ENCODE assay signal across 22 cellular contexts in the genomic region with DNA sequence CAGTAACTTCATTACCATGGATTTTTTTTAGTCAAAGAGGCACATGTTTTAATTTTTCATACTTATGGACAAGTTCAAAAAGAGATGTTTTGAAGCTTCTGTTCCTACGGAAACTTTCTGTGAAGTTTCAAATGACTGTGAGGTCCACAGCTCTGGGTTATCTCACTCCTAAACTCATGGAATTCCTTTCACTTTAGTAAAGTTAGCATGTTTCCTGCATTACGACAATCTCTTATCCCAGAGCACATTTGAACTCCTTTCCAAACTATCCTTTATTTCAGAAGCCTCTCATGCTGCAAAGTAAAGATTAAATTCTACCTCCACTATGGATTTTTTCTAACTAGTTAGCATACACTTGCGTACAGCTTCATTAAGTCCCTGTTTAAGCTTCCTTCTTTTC. TPM values are rescaled to one million over a fixed set of nuclear protein-coding genes. Genes with fewer than 3 reads are reported as not detected.
DNase-seq lines count a peak whose midpoint lies in the region; ATAC-seq and TF ChIP-seq lines count a peak whose summit lies in the region.
"Had no signal": no experiment of that assay in that cellular context is flagged by ENCODE, and none has a peak within 500 bp of the region (broad histone marks: within the 10 kb centered on the region; RNA-seq: fewer than 3 reads in every experiment).

No MANE protein-coding gene starts in this region.

- H3K9me3 ChIP-seq in Caco-2: peaks cover 13% of the 10 kb centered on the region
- H3K9me3 ChIP-seq: thyroid gland had no signal

- POLR2A ChIA-PET in Caco-2 (lab: Charles Lee): interaction anchor here (0.6 kb wide), 1 partner anchor 29 kb away, joined by 3 read pairs; no protein-coding TSS in a partner anchor

- no peaks in the 10 kb centered on the region for H3K36me3 ChIP-seq in Caco-2 (ENCODE audit: control insufficient read depth, insufficient read depth, low read length)
- H3K36me3 ChIP-seq: thyroid gland had no signal

- H3K4me3 Mint-ChIP-seq in Caco-2 (ENCODE audit: unreplicated experiment) (peak overlapping the region; percentile 35), progenitor cell of endocrine pancreas (ENCODE audit: low read depth) (no peak overlapping the region)
- H3K4me3 Mint-ChIP-seq: activated CD8-positive, alpha-beta memory T cell treated with anti-CD3 and anti-CD28 coated beads, Interleukin-2, amount 10 ng/mL, durations not matched to agents 7 days and 5 days; B cell; natural killer cell had no signal

- ATAC-seq in stimulated activated naive CD8-positive, alpha-beta T cell treated with anti-CD3 and anti-CD28 coated beads, Interleukin-15, Interleukin-2, amounts not matched to agents 100 U/mL and 50 U/mL, for 24 hours: no peak
- ATAC-seq: activated CD8-positive, alpha-beta memory T cell treated with anti-CD3 and anti-CD28 coated beads, Interleukin-2, amount 10 ng/mL, durations not matched to agents 7 days and 5 days; natural killer cell; PC-3 had no signal

- no peak for DNase-seq in Caco-2
- peak; percentile 51 for DNase-seq in amniotic stem cell (lab: John Stamatoyannopoulos, UW)
- peak; percentile 86 for DNase-seq in fibroblast of the aortic adventitia (ENCODE audit: low read depth)
- no peak for DNase-seq in progenitor cell of endocrine pancreas (ENCODE audit: low spot score, unreplicated experiment)
- DNase-seq in SHP77 (lab: John Stamatoyannopoulos, UW): no peak
- no peak for DNase-seq in hypothalamus (lab: John Stamatoyannopoulos, UW)
- DNase-seq in H4 (ENCODE audit: low spot score): no peak
- no peak for DNase-seq in stimulated activated naive CD8-positive, alpha-beta T cell treated with anti-CD3 and anti-CD28 coated beads, Interleukin-15, Interleukin-2, amounts not matched to agents 100 U/mL and 50 U/mL, for 24 hours
- DNase-seq: activated CD4-positive, CD25-positive, alpha-beta regulatory T cell; activated CD8-positive, alpha-beta memory T cell treated with anti-CD3 and anti-CD28 coated beads, Interleukin-2, amount 10 ng/mL, durations not matched to agents 7 days and 5 days; activated gamma-delta T cell treated with Interleukin-2 at 50 U/mL for 16 hours; caudate nucleus; DMS 273 treated with DMSO at 0.1 percent for 48 hours; natural killer cell; NCI-H146; NCI-H524; PC-3; stimulated activated CD4-positive, alpha-beta T cell treated with anti-CD3 and anti-CD28 coated beads, Interleukin-2, amount 100 ng/mL, for 48 hours; stimulated activated CD8-positive, alpha-beta memory T cell treated with anti-CD3 and anti-CD28 coated beads, Interleukin-4, amount 100 ng/mL, for 48 hours; SW 1271; thyroid gland had no signal

- no TSS peak for BruUV-seq in Caco-2 (replicated peaks; lab: Mats Ljungman, UMichigan)

- H3K36me3 Mint-ChIP-seq in Caco-2 (ENCODE audit: insufficient read depth, unreplicated experiment) (peaks cover 5% of the 10 kb centered on the region), progenitor cell of endocrine pancreas (ENCODE audit: insufficient read depth) (no peaks in the 10 kb centered on the region)
- H3K36me3 Mint-ChIP-seq: natural killer cell had no signal

- no peaks in the 10 kb centered on the region for H3K27me3 Mint-ChIP-seq in Caco-2 (ENCODE audit: insufficient read depth, unreplicated experiment)
- H3K27me3 Mint-ChIP-seq in progenitor cell of endocrine pancreas: peaks cover 8% of the 10 kb centered on the region
- H3K27me3 Mint-ChIP-seq: B cell had no signal

- H3K27me3 ChIP-seq in Caco-2 (replicated peaks; ENCODE audit: control insufficient read depth, insufficient read depth, low read length): no peaks in the 10 kb centered on the region
- H3K27me3 ChIP-seq: thyroid gland had no signal

- peak overlapping the region; percentile 71 for H3K27ac Mint-ChIP-seq in Caco-2 (ENCODE audit: unreplicated experiment)
- H3K27ac Mint-ChIP-seq in progenitor cell of endocrine pancreas: peak overlapping the region; percentile 15
- H3K27ac Mint-ChIP-seq: activated CD8-positive, alpha-beta memory T cell treated with anti-CD3 and anti-CD28 coated beads, Interleukin-2, amount 10 ng/mL, durations not matched to agents 7 days and 5 days; B cell; natural killer cell had no signal

- peaks cover 64% of the 10 kb centered on the region for H3K4me1 ChIP-seq in Caco-2

- CTCF ChIA-PET in Caco-2 (lab: Charles Lee): interaction anchor here (0.8 to 1.4 kb wide), 3 partner anchors 76 to 170 kb away, joined by 3 to 4 read pairs (median 3); no protein-coding TSS in a partner anchor

- H3K9me3 Mint-ChIP-seq in Caco-2 (ENCODE audit: unreplicated experiment) (peaks cover 20% of the 10 kb centered on the region), progenitor cell of endocrine pancreas (ENCODE audit: low read depth) (peaks cover 4% of the 10 kb centered on the region)
- H3K9me3 Mint-ChIP-seq: natural killer cell had no signal

- TF ChIP-seq CTCF in Caco-2 (IDR thresholded peaks at IDR 0.05; ENCODE audit: insufficient read depth in 1 of 2, low read depth in 1 of 2, low read length in 1 of 2, severe bottlenecking in 1 of 2, unreplicated experiment in 1 of 2) (no peak), fibroblast of the aortic adventitia (IDR thresholded peaks at IDR 0.05; ENCODE audit: insufficient read depth, low read length) (no peak), progenitor cell of endocrine pancreas (IDR thresholded peaks at IDR 0.05; ENCODE audit: unreplicated experiment) (no peak)

- peaks cover 51% of the 10 kb centered on the region for H3K4me1 Mint-ChIP-seq in Caco-2 (ENCODE audit: low read depth, unreplicated experiment)
- H3K4me1 Mint-ChIP-seq in progenitor cell of endocrine pancreas (ENCODE audit: low read depth): peaks cover 38% of the 10 kb centered on the region
- H3K4me1 Mint-ChIP-seq: natural killer cell had no signal

- intact Hi-C loops in Caco-2 (cut with micrococcal nuclease; ENCODE audit: unreplicated experiment): loop anchor here (10.0 kb wide), 1 partner anchor 1398 kb away; no protein-coding TSS in a partner anchor

- H3K4me3 ChIP-seq in Caco-2 (ENCODE audit: low read depth, low read length): no peak overlapping the region
- peak overlapping the region; percentile 34 for H3K4me3 ChIP-seq in fibroblast of the aortic adventitia (ENCODE audit: low read depth, low read length)
- H3K4me3 ChIP-seq: thyroid gland had no signal

RNA-seq across cellular contexts. Expression of a gene that starts 15.3 kb away (rescaled TPM):
- 236 and 264 TPM in 2 replicates for total RNA-seq in Caco-2 (2022)
- total RNA-seq in fibroblast of the aortic adventitia (ENCODE audit: low replicate concordance): 127 and 524 TPM in 2 replicates
- total RNA-seq in progenitor cell of endocrine pancreas: 111 and 117 TPM in 2 replicates
- 457 and 546 TPM in 2 replicates for total RNA-seq in H4 (2014; rRNA removed; shearing (Covaris generic))

Comparison
In these comparisons a context has a peak if more than half of its experiments do, and no peak if none do; other contexts are left out.
1. DNase-seq: peak in amniotic stem cell (single experiment) and fibroblast of the aortic adventitia (single experiment); none in Caco-2 (0 of 2), progenitor cell of endocrine pancreas (single experiment), SHP77 (0 of 2), hypothalamus (0 of 51), H4 (single experiment) and stimulated activated naive CD8-positive, alpha-beta T cell treated with anti-CD3 and anti-CD28 coated beads, Interleukin-15, Interleukin-2, amounts not matched to agents 100 U/mL and 50 U/mL, for 24 hours (single experiment).